In genomic region chr16:73464834-73465233, GRCh38 we compare ENCODE assay signal across 9 cellular contexts.
"Had no signal": no experiment of that assay in that cellular context is flagged by ENCODE, and none has a peak within 500 bp of the region (broad histone marks: within the 10 kb centered on the region; RNA-seq: fewer than 3 reads in every experiment).

No MANE protein-coding gene starts in this region.

- DNase-seq: H7, HFFc6, KBM-7 had no signal

- H3K4me3 Mint-ChIP-seq: GM23338, HFFc6, IgD-negative memory B cell had no signal

- H2AFZ ChIP-seq: GM23338 had no signal

- ATAC-seq: GM23338, HCT116 had no signal

- H3K36me3 ChIP-seq: HAP-1 had no signal

- H3K36me3 Mint-ChIP-seq: IgD-negative memory B cell had no signal

- H3K9ac ChIP-seq: KMS-11 had no signal

- H3K27ac Mint-ChIP-seq: GM23338, HFFc6, IgD-negative memory B cell had no signal

- H3K4me3 ChIP-seq: GM23338, HAP-1 had no signal

- H3K4me2 ChIP-seq: GM23338, KMS-11 had no signal

- H3K4me1 Mint-ChIP-seq: IgD-negative memory B cell had no signal

- FAIRE-seq: HTR-8/SVneo had no signal

- H3K27ac ChIP-seq: KMS-11 had no signal

- H3K4me1 ChIP-seq: HAP-1 had no signal
